In genomic region chr2:203814661-203815540, GRCh38 we compare ENCODE assay signal across 1 cellular context.
TF ChIP-seq lines count a peak whose summit lies in the region.

No MANE protein-coding gene starts in this region.

TF ChIP-seq in HepG2, 621 proteins besides CTCF, POLR2A, EP300 and RAD21 (continued from another document and continues in another):
- TF ChIP-seq HNF1A (IDR thresholded peaks at IDR 0.05; ENCODE audit: low read depth): no peak
- TF ChIP-seq HNF1A (CRISPR knock-in tag; IDR thresholded peaks at IDR 0.05; ENCODE audit: borderline replicate concordance): peak; percentile 31; the same call in 1 of the 2 replicates
- no peak for TF ChIP-seq TAF15 (IDR thresholded peaks at IDR 0.05; ENCODE audit: low read depth, low read length, poor library complexity, severe bottlenecking)
- no peak for TF ChIP-seq ZNF784 (CRISPR knock-in tag; IDR thresholded peaks at IDR 0.05; ENCODE audit: borderline replicate concordance)
- TF ChIP-seq NCOA2 (CRISPR knock-in tag; IDR thresholded peaks at IDR 0.05): no peak; the same call in 1 of the 2 replicates
- TF ChIP-seq GATA4 (IDR thresholded peaks at IDR 0.05; ENCODE audit: borderline replicate concordance, low read depth): peak; percentile 46; the same call in 1 of the 2 replicates
- no peak for TF ChIP-seq RXRA (CRISPR knock-in tag; IDR thresholded peaks at IDR 0.05)
- TF ChIP-seq NPAS2 (CRISPR knock-in tag; IDR thresholded peaks at IDR 0.05; ENCODE audit: borderline replicate concordance): no peak
- TF ChIP-seq RBM39 (IDR thresholded peaks at IDR 0.05; ENCODE audit: low read depth, low read length, poor library complexity, severe bottlenecking): no peak
- no peak for TF ChIP-seq NFAT5 (CRISPR knock-in tag; IDR thresholded peaks at IDR 0.05)
- TF ChIP-seq ZNF562 (CRISPR knock-in tag; IDR thresholded peaks at IDR 0.05; ENCODE audit: borderline replicate concordance): no peak
- no peak for TF ChIP-seq ZBTB20 (CRISPR knock-in tag; IDR thresholded peaks at IDR 0.05; ENCODE audit: borderline replicate concordance, low read depth)
- no peak for TF ChIP-seq CAMTA2 (CRISPR knock-in tag; IDR thresholded peaks at IDR 0.05; ENCODE audit: borderline replicate concordance)
- TF ChIP-seq, protein P1, sequence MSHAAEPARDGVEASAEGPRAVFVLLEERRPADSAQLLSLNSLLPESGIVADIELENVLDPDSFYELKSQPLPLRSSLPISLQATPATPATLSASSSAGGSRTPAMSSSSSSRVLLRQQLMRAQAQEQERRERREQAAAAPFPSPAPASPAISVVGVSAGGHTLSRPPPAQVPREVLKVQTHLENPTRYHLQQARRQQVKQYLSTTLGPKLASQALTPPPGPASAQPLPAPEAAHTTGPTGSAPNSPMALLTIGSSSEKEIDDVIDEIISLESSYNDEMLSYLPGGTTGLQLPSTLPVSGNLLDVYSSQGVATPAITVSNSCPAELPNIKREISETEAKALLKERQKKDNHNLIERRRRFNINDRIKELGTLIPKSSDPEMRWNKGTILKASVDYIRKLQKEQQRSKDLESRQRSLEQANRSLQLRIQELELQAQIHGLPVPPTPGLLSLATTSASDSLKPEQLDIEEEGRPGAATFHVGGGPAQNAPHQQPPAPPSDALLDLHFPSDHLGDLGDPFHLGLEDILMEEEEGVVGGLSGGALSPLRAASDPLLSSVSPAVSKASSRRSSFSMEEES (CRISPR knock-in tag; IDR thresholded peaks at IDR 0.05): no peak
- no peak for TF ChIP-seq ZSCAN12 (CRISPR knock-in tag; IDR thresholded peaks at IDR 0.05)
- no peak for TF ChIP-seq POLR2AphosphoS2 (IDR thresholded peaks at IDR 0.05; ENCODE audit: low read depth, low read length)
- peak; percentile 68 for TF ChIP-seq ARID3A (IDR thresholded peaks at IDR 0.05; ENCODE audit: low read depth, low read length)
- peak; percentile 53; the same call in 1 of the 2 replicates for TF ChIP-seq MIXL1 (CRISPR knock-in tag; IDR thresholded peaks at IDR 0.05)
- no peak for TF ChIP-seq MTF2 (CRISPR knock-in tag; IDR thresholded peaks at IDR 0.05; ENCODE audit: borderline replicate concordance)
- TF ChIP-seq, protein P2, sequence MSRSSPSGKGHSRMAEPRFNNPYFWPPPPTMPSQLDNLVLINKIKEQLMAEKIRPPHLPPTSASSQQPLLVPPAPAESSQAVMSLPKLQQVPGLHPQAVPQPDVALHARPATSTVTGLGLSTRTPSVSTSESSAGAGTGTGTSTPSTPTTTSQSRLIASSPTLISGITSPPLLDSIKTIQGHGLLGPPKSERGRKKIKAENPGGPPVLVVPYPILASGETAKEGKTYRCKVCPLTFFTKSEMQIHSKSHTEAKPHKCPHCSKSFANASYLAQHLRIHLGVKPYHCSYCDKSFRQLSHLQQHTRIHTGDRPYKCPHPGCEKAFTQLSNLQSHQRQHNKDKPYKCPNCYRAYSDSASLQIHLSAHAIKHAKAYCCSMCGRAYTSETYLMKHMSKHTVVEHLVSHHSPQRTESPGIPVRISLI (CRISPR knock-in tag; IDR thresholded peaks at IDR 0.05; ENCODE audit: borderline replicate concordance): no peak
- no peak for TF ChIP-seq ZNF451 (CRISPR knock-in tag; IDR thresholded peaks at IDR 0.05)
- TF ChIP-seq KLF16 (CRISPR knock-in tag; IDR thresholded peaks at IDR 0.05): no peak
- TF ChIP-seq MBD4 (IDR thresholded peaks at IDR 0.05; ENCODE audit: borderline replicate concordance, low read length): no peak
- no peak for TF ChIP-seq ZNF564 (CRISPR knock-in tag; IDR thresholded peaks at IDR 0.05)
- no peak for TF ChIP-seq ZNF629 (CRISPR knock-in tag; conservative IDR thresholded peaks at IDR 0.05)
- peak; percentile 72; the same call in 1 of the 2 replicates for TF ChIP-seq IRF2 (CRISPR knock-in tag; IDR thresholded peaks at IDR 0.05)
- TF ChIP-seq ZSCAN29 (CRISPR knock-in tag; conservative IDR thresholded peaks at IDR 0.05): peak; percentile 96
- no peak for TF ChIP-seq ARID2 (CRISPR knock-in tag; IDR thresholded peaks at IDR 0.05; ENCODE audit: borderline replicate concordance)
- TF ChIP-seq CC2D1A (CRISPR knock-in tag; IDR thresholded peaks at IDR 0.05): 0 out of 2 replicates have a peak, but pooled peaks have one; percentile 82
- TF ChIP-seq ZSCAN5A (CRISPR knock-in tag; IDR thresholded peaks at IDR 0.05; ENCODE audit: borderline replicate concordance): no peak
- no peak for TF ChIP-seq ZNF790 (CRISPR knock-in tag; IDR thresholded peaks at IDR 0.05; ENCODE audit: borderline replicate concordance)
- TF ChIP-seq, protein P3, sequence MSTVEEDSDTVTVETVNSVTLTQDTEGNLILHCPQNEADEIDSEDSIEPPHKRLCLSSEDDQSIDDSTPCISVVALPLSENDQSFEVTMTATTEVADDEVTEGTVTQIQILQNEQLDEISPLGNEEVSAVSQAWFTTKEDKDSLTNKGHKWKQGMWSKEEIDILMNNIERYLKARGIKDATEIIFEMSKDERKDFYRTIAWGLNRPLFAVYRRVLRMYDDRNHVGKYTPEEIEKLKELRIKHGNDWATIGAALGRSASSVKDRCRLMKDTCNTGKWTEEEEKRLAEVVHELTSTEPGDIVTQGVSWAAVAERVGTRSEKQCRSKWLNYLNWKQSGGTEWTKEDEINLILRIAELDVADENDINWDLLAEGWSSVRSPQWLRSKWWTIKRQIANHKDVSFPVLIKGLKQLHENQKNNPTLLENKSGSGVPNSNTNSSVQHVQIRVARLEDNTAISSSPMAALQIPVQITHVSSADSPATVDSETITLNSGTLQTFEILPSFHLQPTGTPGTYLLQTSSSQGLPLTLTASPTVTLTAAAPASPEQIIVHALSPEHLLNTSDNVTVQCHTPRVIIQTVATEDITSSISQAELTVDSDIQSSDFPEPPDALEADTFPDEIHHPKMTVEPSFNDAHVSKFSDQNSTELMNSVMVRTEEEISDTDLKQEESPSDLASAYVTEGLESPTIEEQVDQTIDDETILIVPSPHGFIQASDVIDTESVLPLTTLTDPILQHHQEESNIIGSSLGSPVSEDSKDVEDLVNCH (CRISPR knock-in tag; IDR thresholded peaks at IDR 0.05): 0 out of 2 replicates have a peak, but pooled peaks have one; percentile 44
- TF ChIP-seq, protein P4, sequence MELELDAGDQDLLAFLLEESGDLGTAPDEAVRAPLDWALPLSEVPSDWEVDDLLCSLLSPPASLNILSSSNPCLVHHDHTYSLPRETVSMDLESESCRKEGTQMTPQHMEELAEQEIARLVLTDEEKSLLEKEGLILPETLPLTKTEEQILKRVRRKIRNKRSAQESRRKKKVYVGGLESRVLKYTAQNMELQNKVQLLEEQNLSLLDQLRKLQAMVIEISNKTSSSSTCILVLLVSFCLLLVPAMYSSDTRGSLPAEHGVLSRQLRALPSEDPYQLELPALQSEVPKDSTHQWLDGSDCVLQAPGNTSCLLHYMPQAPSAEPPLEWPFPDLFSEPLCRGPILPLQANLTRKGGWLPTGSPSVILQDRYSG (CRISPR knock-in tag; IDR thresholded peaks at IDR 0.05): no peak
- 0 out of 2 replicates have a peak, but pooled peaks have one; percentile 40 for TF ChIP-seq ZNF20 (CRISPR knock-in tag; IDR thresholded peaks at IDR 0.05)
- peak; percentile 43; the same call in 1 of the 2 replicates for TF ChIP-seq GFI1 (CRISPR knock-in tag; IDR thresholded peaks at IDR 0.05; ENCODE audit: borderline replicate concordance)
- TF ChIP-seq, protein P5, sequence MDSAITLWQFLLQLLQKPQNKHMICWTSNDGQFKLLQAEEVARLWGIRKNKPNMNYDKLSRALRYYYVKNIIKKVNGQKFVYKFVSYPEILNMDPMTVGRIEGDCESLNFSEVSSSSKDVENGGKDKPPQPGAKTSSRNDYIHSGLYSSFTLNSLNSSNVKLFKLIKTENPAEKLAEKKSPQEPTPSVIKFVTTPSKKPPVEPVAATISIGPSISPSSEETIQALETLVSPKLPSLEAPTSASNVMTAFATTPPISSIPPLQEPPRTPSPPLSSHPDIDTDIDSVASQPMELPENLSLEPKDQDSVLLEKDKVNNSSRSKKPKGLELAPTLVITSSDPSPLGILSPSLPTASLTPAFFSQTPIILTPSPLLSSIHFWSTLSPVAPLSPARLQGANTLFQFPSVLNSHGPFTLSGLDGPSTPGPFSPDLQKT (CRISPR knock-in tag; IDR thresholded peaks at IDR 0.05; ENCODE audit: borderline replicate concordance): no peak
- TF ChIP-seq PCBP1 (IDR thresholded peaks at IDR 0.05; ENCODE audit: borderline replicate concordance, low read depth, low read length): no peak
- TF ChIP-seq KAT7 (CRISPR knock-in tag; IDR thresholded peaks at IDR 0.05; ENCODE audit: borderline replicate concordance): no peak
- peak; percentile 29 for TF ChIP-seq ASH2L (IDR thresholded peaks at IDR 0.05; ENCODE audit: insufficient read length, low read depth, low read length)
